In the genomic region with DNA sequence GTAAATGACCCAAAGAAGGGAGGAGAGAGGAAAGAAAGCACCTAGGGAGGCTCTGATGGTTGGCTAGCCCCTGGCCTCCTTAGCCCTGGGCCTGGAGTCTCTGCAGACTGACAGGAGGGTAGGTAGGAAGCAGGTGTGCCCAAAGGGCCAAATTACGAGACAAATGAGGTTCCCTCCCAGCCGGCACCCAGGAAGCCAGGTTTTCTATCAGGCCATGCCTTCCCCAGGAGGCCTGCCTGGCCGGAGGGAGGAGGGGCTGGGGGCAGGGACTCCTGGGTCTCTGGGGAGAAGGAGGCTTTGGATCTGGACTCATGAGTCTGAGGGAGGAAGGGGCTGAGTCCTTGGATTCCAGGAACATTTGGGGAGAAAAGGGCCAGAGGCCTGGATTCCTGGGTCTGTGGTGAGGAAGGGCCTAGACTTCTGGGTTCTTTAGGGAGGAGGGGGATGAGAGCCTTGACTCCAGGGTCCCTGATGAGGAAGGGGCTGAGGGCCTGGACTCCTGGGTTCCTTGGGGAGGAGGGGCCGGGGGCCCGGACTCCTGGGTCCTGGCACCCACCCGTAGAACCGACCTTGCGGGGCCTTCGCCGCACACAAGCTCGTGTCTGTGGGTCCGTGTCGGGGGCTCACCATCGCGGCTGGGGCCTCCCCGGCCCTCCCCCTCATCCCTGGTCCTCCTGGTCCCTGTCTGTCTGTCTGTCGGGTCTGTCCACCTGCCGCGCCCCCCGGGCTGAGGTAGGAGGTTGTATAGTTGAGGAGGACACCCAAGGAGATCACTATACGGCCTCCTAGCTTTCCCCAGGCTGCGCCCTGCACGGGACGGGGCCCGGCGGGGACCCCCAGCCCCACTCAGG, we compare ENCODE assay signal across 12 cellular contexts. TPM values are rescaled to one million over a fixed set of nuclear protein-coding genes. Genes with fewer than 3 reads are reported as not detected.
DNase-seq lines count a peak whose midpoint lies in the region; ATAC-seq and TF ChIP-seq lines count a peak whose summit lies in the region.
"Had no signal": no experiment of that assay in that cellular context is flagged by ENCODE, and none has a peak within 500 bp of the region (broad histone marks: within the 10 kb centered on the region; RNA-seq: fewer than 3 reads in every experiment).

No MANE protein-coding gene starts in this region.

- TF ChIP-seq RAD21 in neural cell (conservative IDR thresholded peaks at IDR 0.05): no peak

- H3F3A ChIP-seq in neural cell (ENCODE audit: insufficient read depth, low read length, poor library complexity, severe bottlenecking): no peaks in the 10 kb centered on the region

- ATAC-seq in heart right ventricle: no peak
- no peak for ATAC-seq in Right ventricle myocardium inferior
- no peak for ATAC-seq in HG02678 (IDR thresholded peaks at IDR 0.05; ENCODE audit: unreplicated experiment)
- ATAC-seq in GM21423 (IDR thresholded peaks at IDR 0.05; ENCODE audit: unreplicated experiment): no peak

- H3K4me3 ChIP-seq in heart right ventricle: peak overlapping the region in 9 of 10 donors; percentile 78 to 100 (median 94)
- H3K4me3 ChIP-seq in endocrine pancreas (ENCODE audit: control insufficient read depth, insufficient read depth, low read length): no peak overlapping the region
- H3K4me3 ChIP-seq in neural cell (ENCODE audit: low read length): peak overlapping the region; percentile 90
- peak overlapping the region; percentile 64 to 96 for H3K4me3 ChIP-seq in vagina

- no peak overlapping the region for H2AFZ ChIP-seq in neural cell (ENCODE audit: low read depth, low read length)

- H3K36me3 ChIP-seq in heart right ventricle (peaks cover 0 to 52% (median 24%) of the 10 kb centered on the region in 9 donors), endocrine pancreas (ENCODE audit: control insufficient read depth, insufficient read depth, low read length) (no peaks in the 10 kb centered on the region), neural cell (ENCODE audit: insufficient read depth, low read length) (no peaks in the 10 kb centered on the region), vagina (peaks cover 0 to 20% of the 10 kb centered on the region in 2 donors)

- H3K27ac ChIP-seq in heart right ventricle (peak overlapping the region in 9 of 10 donors; percentile 17 to 100 (median 97)), neural cell (ENCODE audit: low read length) (no peak overlapping the region), vagina (peak overlapping the region; percentile 97)

- DNase-seq in heart right ventricle (no peak), Right ventricle myocardium inferior (ENCODE audit: missing footprints) (no peak), vagina (ENCODE audit: extremely low spot score in 2 of 2) (peak in 1 of 2 donors; percentile 81)
- DNase-seq in stimulated activated CD4-positive, alpha-beta T cell treated with anti-CD3 and anti-CD28 coated beads, Interleukin-15, amount 100 ng/mL, for 24 hours: no peak
- DNase-seq: effector CD8-positive, alpha-beta T cell; NCI-H187 had no signal

- peaks cover 13% of the 10 kb centered on the region for H4K20me1 ChIP-seq in neural cell (ENCODE audit: insufficient read depth)

- H3K9ac ChIP-seq in endocrine pancreas (ENCODE audit: control insufficient read depth, insufficient read depth, low read length) (peak overlapping the region; percentile 54), neural cell (ENCODE audit: low read length) (peak overlapping the region; percentile 92)

- peaks cover 8 to 54% (median 35%) of the 10 kb centered on the region in 9 donors for H3K4me1 ChIP-seq in heart right ventricle
- peaks cover 2% of the 10 kb centered on the region for H3K4me1 ChIP-seq in endocrine pancreas (ENCODE audit: control insufficient read depth, insufficient read depth, low read length)
- peaks cover 47% of the 10 kb centered on the region for H3K4me1 ChIP-seq in vagina

- TF ChIP-seq POLR2A in vagina (IDR thresholded peaks at IDR 0.05): no peak

- H3K9me3 ChIP-seq in heart right ventricle: no peaks in the 10 kb centered on the region
- no peaks in the 10 kb centered on the region for H3K9me3 ChIP-seq in endocrine pancreas (ENCODE audit: control insufficient read depth, low read length)
- no peaks in the 10 kb centered on the region for H3K9me3 ChIP-seq in neural cell (ENCODE audit: low read length)
- H3K9me3 ChIP-seq in vagina: no peaks in the 10 kb centered on the region

- H3K27me3 ChIP-seq in heart right ventricle (peaks cover 0 to 30% (median 0%) of the 10 kb centered on the region in 7 donors), endocrine pancreas (ENCODE audit: control insufficient read depth, insufficient read depth, low read length) (no peaks in the 10 kb centered on the region), neural cell (ENCODE audit: insufficient read depth, low read depth, low read length) (no peaks in the 10 kb centered on the region), vagina (no peaks in the 10 kb centered on the region)

- TF ChIP-seq CTCF in heart right ventricle (IDR thresholded peaks at IDR 0.05) (no peak), neural cell (IDR thresholded peaks at IDR 0.05; ENCODE audit: poor library complexity, severe bottlenecking) (no peak), vagina (IDR thresholded peaks at IDR 0.05) (no peak)

- WGBS in heart right ventricle, 2 donors: 60 to 64% methylated on average over 23 to 26 of the region's 26 CpGs

- intact Hi-C loops in heart right ventricle (cut with DNase I): no loop called here
- intact Hi-C loops in Right ventricle myocardium inferior (cut with DNase I): no loop called here
- intact Hi-C loops in vagina (cut with DNase I): loop anchor here (10.0 kb wide), 1 partner anchor 327 kb away; the partner anchor contains the start of genes CLDND2 and ETFB

- TF ChIP-seq EP300 in neural cell (conservative IDR thresholded peaks at IDR 0.05; ENCODE audit: poor library complexity, severe bottlenecking): no peak

- peak overlapping the region; percentile 33 for H3K4me2 ChIP-seq in neural cell (ENCODE audit: low read length)

- H3K9me2 ChIP-seq in neural cell (ENCODE audit: insufficient read depth, low read length): no peaks in the 10 kb centered on the region

- peaks cover 43% of the 10 kb centered on the region for H3K79me2 ChIP-seq in neural cell (replicated peaks; ENCODE audit: insufficient read depth, low read length)

TF ChIP-seq in neural cell, 6 proteins besides CTCF, POLR2A, EP300 and RAD21:
- TF ChIP-seq SMC3 (conservative IDR thresholded peaks at IDR 0.05; ENCODE audit: poor library complexity) (no peak), MXI1 (conservative IDR thresholded peaks at IDR 0.05; ENCODE audit: poor library complexity, severe bottlenecking) (no peak), POLR2AphosphoS5 (IDR thresholded peaks at IDR 0.05) (no peak), REST (IDR thresholded peaks at IDR 0.05; ENCODE audit: borderline replicate concordance) (no peak), EZH2 (IDR thresholded peaks at IDR 0.05; ENCODE audit: borderline replicate concordance, insufficient read depth, low read length, poor library complexity, severe bottlenecking) (no peak), TAF1 (IDR thresholded peaks at IDR 0.05; ENCODE audit: low read depth) (no peak)

RNA-seq across cellular contexts. Expression of gene SPACA6, which starts 0.8 kb away (rescaled TPM):
- total RNA-seq in heart right ventricle: 10 to 100 TPM in 6 of 10 donors, 1 to 10 TPM in 4; 6.4 to 16.1 (median 10.1) TPM
- 10 to 100 TPM in 1 of 2 donors, 1 to 10 TPM in 1; 8.6 to 45.1 TPM for polyA plus RNA-seq in heart right ventricle
- 14.6 TPM for total RNA-seq in Right ventricle myocardium inferior
- polyA plus RNA-seq in neural cell: 5.2 and 11.6 TPM in 2 replicates
- 6.1 and 6.9 TPM in 2 replicates for polyA minus RNA-seq in neural cell
- 53.0 TPM for total RNA-seq in vagina

RNA-seq across cellular contexts. Expression of gene HAS1, which starts 31.5 kb away (rescaled TPM):
- total RNA-seq in heart right ventricle (1 to 10 TPM in 1 of 10 donors, under 1 TPM in 8, not detected in 1; 0.17 to 1.3 (median 0.47) TPM), Right ventricle myocardium inferior (0.57 TPM), vagina (2.9 TPM)
- polyA plus RNA-seq in heart right ventricle (under 1 TPM; 0.44 to 0.83 TPM), neural cell (0.30 TPM in 1 of 2 replicates, not detected in the other)
- polyA minus RNA-seq in neural cell: 0.69 TPM in 1 of 2 replicates, not detected in the other
- total RNA-seq: T-helper 1 cell treated with Interleukin-12 subunit alpha and Interleukin-12 subunit beta and Interleukin-4 antibody, amounts not matched to agents 30 ng/mL and 1 ng/mL, for 36 hours had no signal

RNA-seq across cellular contexts. Expression of gene SIGLEC14, which starts 45.7 kb away (rescaled TPM):
- total RNA-seq in heart right ventricle: 1 to 10 TPM in 6 of 10 donors, under 1 TPM in 3, not detected in 1; 0.57 to 9.6 (median 1.3) TPM
- under 1 TPM; 0.37 to 0.93 TPM for polyA plus RNA-seq in heart right ventricle
- 1.2 TPM for total RNA-seq in Right ventricle myocardium inferior
- polyA plus RNA-seq in neural cell: not detected in 2 replicates
- not detected in 2 replicates for polyA minus RNA-seq in neural cell
- total RNA-seq in vagina: not detected
- total RNA-seq: lung microvascular endothelial cell; T-helper 1 cell treated with Interleukin-12 subunit alpha and Interleukin-12 subunit beta and Interleukin-4 antibody, amounts not matched to agents 30 ng/mL and 1 ng/mL, for 36 hours had no signal

RNA-seq across cellular contexts. Expression of gene FPR1, which starts 59.4 kb away (rescaled TPM):
- total RNA-seq in heart right ventricle: 10 to 100 TPM in 2 of 10 donors, 1 to 10 TPM in 8; 1.5 to 16.9 (median 4.0) TPM
- 1 to 10 TPM in 1 of 2 donors, under 1 TPM in 1; 0.95 to 4.4 TPM for polyA plus RNA-seq in heart right ventricle
- total RNA-seq in Right ventricle myocardium inferior: 5.3 TPM
- polyA plus RNA-seq in neural cell: not detected in 2 replicates
- polyA minus RNA-seq in neural cell: not detected in 2 replicates
- total RNA-seq in vagina: 12.8 TPM
- total RNA-seq: lung microvascular endothelial cell; T-helper 1 cell treated with Interleukin-12 subunit alpha and Interleukin-12 subunit beta and Interleukin-4 antibody, amounts not matched to agents 30 ng/mL and 1 ng/mL, for 36 hours had no signal
